Comparison of ENCODE assay signal across 14 cellular contexts in genomic region chr14:97412933-97413574, GRCh38.
DNase-seq lines count a peak whose midpoint lies in the region; ATAC-seq and TF ChIP-seq lines count a peak whose summit lies in the region.
"Had no signal": no experiment of that assay in that cellular context is flagged by ENCODE, and none has a peak within 500 bp of the region (broad histone marks: within the 10 kb centered on the region; RNA-seq: fewer than 3 reads in every experiment).

No MANE protein-coding gene starts in this region.

- in situ Hi-C loops in HAP-1 (cut with MboI; ENCODE audit: low sequenced_read_pairs) = no loop called here

- no peak overlapping the region for H4K91ac ChIP-seq in mesenchymal stem cell (ENCODE audit: low read length)

- peaks cover 7 to 99% (median 83%) of the 10 kb centered on the region in 7 donors for H3K27me3 ChIP-seq in heart right ventricle
- peaks cover 50% of the 10 kb centered on the region for H3K27me3 ChIP-seq in ectodermal cell (ENCODE audit: control insufficient read depth, insufficient read depth, low read length, poor library complexity, severe bottlenecking)
- H3K27me3 ChIP-seq in mesenchymal stem cell (ENCODE audit: control insufficient read depth in 1 of 2, insufficient read depth in 1 of 2, low read length in 2 of 2) = peaks cover 8 to 44% of the 10 kb centered on the region in 2 experiments
- no peaks in the 10 kb centered on the region for H3K27me3 ChIP-seq in thoracic aorta (replicated peaks; ENCODE audit: insufficient read depth)
- H3K27me3 ChIP-seq in HAP-1 (ENCODE audit: low read depth) = peaks cover 31% of the 10 kb centered on the region
- H3K27me3 ChIP-seq: ascending aorta had no signal

- H2BK15ac ChIP-seq in mesenchymal stem cell (ENCODE audit: low read depth, poor library complexity, severe bottlenecking) = no peak overlapping the region

- intact Hi-C loops in heart right ventricle (cut with DNase I) (no loop called here), Right ventricle myocardium inferior (cut with DNase I) (no loop called here)

- H3K27ac ChIP-seq in heart right ventricle (no peak overlapping the region), ectodermal cell (ENCODE audit: insufficient read depth, low read depth, low read length, poor library complexity, severe bottlenecking) (no peak overlapping the region), mesenchymal stem cell (ENCODE audit: low read length, poor library complexity, severe bottlenecking) (no peak overlapping the region), thoracic aorta (no peak overlapping the region)
- H3K27ac ChIP-seq: ascending aorta, thyroid gland had no signal

- H3K23ac ChIP-seq in mesenchymal stem cell (ENCODE audit: low read length in 2 of 2) = no peak overlapping the region

- WGBS in heart right ventricle, 2 donors = 1 to 5% methylated on average over 21 of the region's 21 CpGs
- WGBS in ectodermal cell, 2 experiments = 3 to 5% methylated on average over 20 to 21 of the region's 21 CpGs
- 13% methylated on average over 18 of the region's 21 CpGs for WGBS in mesenchymal stem cell

- peak overlapping the region in 7 of 10 donors; percentile 5 to 37 (median 33) for H3K4me3 ChIP-seq in heart right ventricle
- peak overlapping the region; percentile 17 for H3K4me3 ChIP-seq in ectodermal cell (ENCODE audit: insufficient read depth, low read depth, low read length)
- H3K4me3 ChIP-seq in mesenchymal stem cell (ENCODE audit: insufficient read depth in 1 of 2, low read depth in 1 of 2, low read length in 2 of 2) = peak overlapping the region in 1 of 2 experiments; percentile 73
- H3K4me3 ChIP-seq in thoracic aorta = peak overlapping the region; percentile 45
- no peak overlapping the region for H3K4me3 ChIP-seq in HAP-1
- H3K4me3 ChIP-seq: ascending aorta, thyroid gland had no signal

- H3K4ac ChIP-seq in mesenchymal stem cell (ENCODE audit: low read depth in 1 of 2, low read length in 2 of 2) = no peak overlapping the region

- H3K4me2 ChIP-seq in mesenchymal stem cell (ENCODE audit: low read length, poor library complexity, severe bottlenecking) = no peak overlapping the region

- H3K36me3 ChIP-seq in heart right ventricle (no peaks in the 10 kb centered on the region), ectodermal cell (ENCODE audit: control insufficient read depth, insufficient read depth, low read length) (no peaks in the 10 kb centered on the region), mesenchymal stem cell (ENCODE audit: control insufficient read depth in 1 of 2, insufficient read depth in 2 of 2, low read depth in 1 of 2, low read length in 2 of 2) (no peaks in the 10 kb centered on the region), thoracic aorta (no peaks in the 10 kb centered on the region), HAP-1 (replicated peaks) (no peaks in the 10 kb centered on the region)
- H3K36me3 ChIP-seq: ascending aorta, thyroid gland had no signal

- TF ChIP-seq CTCF in heart right ventricle (IDR thresholded peaks at IDR 0.05) (no peak), thoracic aorta (IDR thresholded peaks at IDR 0.05) (no peak)

- no peak overlapping the region for H2BK120ac ChIP-seq in mesenchymal stem cell (ENCODE audit: low read depth, low read length)

- no peak overlapping the region for H2BK12ac ChIP-seq in mesenchymal stem cell (ENCODE audit: low read length in 2 of 2)

- H3K4me1 ChIP-seq in heart right ventricle (peaks cover 0 to 18% (median 4%) of the 10 kb centered on the region in 9 donors), ectodermal cell (ENCODE audit: control insufficient read depth, insufficient read depth, low read length) (peaks cover 28% of the 10 kb centered on the region), mesenchymal stem cell (ENCODE audit: control insufficient read depth, insufficient read depth, low read depth, low read length) (no peaks in the 10 kb centered on the region), thoracic aorta (ENCODE audit: control insufficient read depth in 1 of 2, low read depth in 2 of 2) (no peaks in the 10 kb centered on the region), HAP-1 (no peaks in the 10 kb centered on the region)
- H3K4me1 ChIP-seq: ascending aorta, thyroid gland had no signal

- H3K79me1 ChIP-seq in mesenchymal stem cell (replicated peaks; ENCODE audit: low read length, poor library complexity, severe bottlenecking) = no peaks in the 10 kb centered on the region

- H3K9me3 ChIP-seq in heart right ventricle (no peaks in the 10 kb centered on the region), ectodermal cell (ENCODE audit: control insufficient read depth, low read length) (no peaks in the 10 kb centered on the region), mesenchymal stem cell (ENCODE audit: control insufficient read depth, low read length) (no peaks in the 10 kb centered on the region), thoracic aorta (no peaks in the 10 kb centered on the region), HAP-1 (no peaks in the 10 kb centered on the region)
- H3K9me3 ChIP-seq: ascending aorta, thyroid gland had no signal

- H3K9ac ChIP-seq in mesenchymal stem cell (ENCODE audit: low read length) = peak overlapping the region; percentile 51

- no peak overlapping the region for H3K18ac ChIP-seq in mesenchymal stem cell (ENCODE audit: low read depth in 1 of 2, low read length in 2 of 2)

- H2BK5ac ChIP-seq in mesenchymal stem cell (ENCODE audit: low read depth, low read length, poor library complexity, severe bottlenecking) = no peak overlapping the region

- H4K8ac ChIP-seq in mesenchymal stem cell (ENCODE audit: low read length) = no peak overlapping the region

- ATAC-seq in heart right ventricle (no peak), Right ventricle myocardium inferior (no peak), thoracic aorta (ENCODE audit: insufficient number of reproducible peaks, low FRiP score, low read depth) (no peak)
- ATAC-seq: activated T-helper 17 cell treated with anti-CD3 and anti-CD28 coated beads, Interleukin-2, amount 50 U/mL, for 72 hours had no signal

- DNase-seq in heart right ventricle (no peak), Right ventricle myocardium inferior (ENCODE audit: missing footprints) (no peak), mesenchymal stem cell (no peak), thoracic aorta (ENCODE audit: low spot score) (no peak), HAP-1 (ENCODE audit: low spot score in 2 of 2) (no peak), NCI-H1436 treated with DMSO at 0.1 percent for 48 hours (lab: John Stamatoyannopoulos, UW) (no peak), T-helper 1 cell (no peak)
- DNase-seq: activated CD4-positive, alpha-beta memory T cell treated with anti-CD3 and anti-CD28 coated beads for 36 hours; HCEC 1CT; NCI-H2081; thyroid gland had no signal

- H2AFZ ChIP-seq in mesenchymal stem cell (ENCODE audit: low read depth, low read length) = no peak overlapping the region

- no peak overlapping the region for H3K14ac ChIP-seq in mesenchymal stem cell (ENCODE audit: low read length in 2 of 2)

- H2AK5ac ChIP-seq in mesenchymal stem cell (ENCODE audit: low read length, severe bottlenecking) = no peak overlapping the region
